8 cellular contexts compared by ENCODE assay signal in the genomic region with DNA sequence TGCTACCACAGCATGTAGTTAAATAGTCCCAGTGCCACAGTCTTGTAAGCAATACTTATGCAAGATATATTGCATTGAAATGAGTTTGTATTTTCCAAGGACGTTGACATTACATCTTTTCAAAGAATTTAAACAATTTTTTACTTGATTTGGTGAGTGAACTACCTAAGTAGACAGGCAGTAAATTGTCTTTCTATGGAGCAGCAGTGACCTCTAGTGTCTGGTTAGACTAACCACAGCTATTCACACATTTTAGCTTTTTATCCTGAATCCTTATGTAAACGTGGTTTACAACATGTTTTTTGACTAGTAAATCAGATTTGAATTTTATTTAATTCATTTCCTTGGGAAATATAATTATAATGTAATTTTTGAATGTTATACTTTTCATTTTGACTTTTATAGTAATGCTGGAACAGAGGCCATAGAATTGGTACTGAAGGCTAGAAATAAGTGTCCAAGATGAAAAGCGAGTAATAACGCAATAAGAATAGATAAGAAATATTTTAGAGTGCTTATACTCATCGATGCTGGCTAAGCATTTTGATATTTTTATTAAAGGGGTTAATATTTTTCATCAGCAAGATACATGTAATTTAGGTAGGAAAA. TPM values are rescaled to one million over a fixed set of nuclear protein-coding genes. Genes with fewer than 3 reads are reported as not detected.
DNase-seq lines count a peak whose midpoint lies in the region; ATAC-seq and TF ChIP-seq lines count a peak whose summit lies in the region.

No MANE protein-coding gene starts in this region.

- intact Hi-C loops in Calu3 (cut with micrococcal nuclease; ENCODE audit: unreplicated experiment) = loop anchor here (2.0 to 5.0 kb wide), 4 partner anchors 345 to 1949 kb away; no protein-coding TSS in a partner anchor

- H3K4me3 Mint-ChIP-seq in Calu3 (ENCODE audit: low read depth, unreplicated experiment) = no peak overlapping the region
- no peak overlapping the region for H3K4me3 Mint-ChIP-seq in mesothelial cell of epicardium

- TF ChIP-seq CTCF in Calu3 (IDR thresholded peaks at IDR 0.05; ENCODE audit: unreplicated experiment) = peak; percentile 74
- TF ChIP-seq CTCF in choroid plexus epithelial cell (conservative IDR thresholded peaks at IDR 0.05; ENCODE audit: low read depth, low read length) = peak; percentile 75
- TF ChIP-seq CTCF in mesothelial cell of epicardium (IDR thresholded peaks at IDR 0.05; ENCODE audit: unreplicated experiment) = peak; percentile 76

- BruUV-seq in Calu3 (replicated peaks; lab: Mats Ljungman, UMichigan) = no TSS peak

- H3K9me3 Mint-ChIP-seq in Calu3 (ENCODE audit: low read depth, unreplicated experiment) = no peaks in the 10 kb centered on the region
- no peaks in the 10 kb centered on the region for H3K9me3 Mint-ChIP-seq in mesothelial cell of epicardium

- DNase-seq in Calu3 (peak; percentile 44), NOMO-1 (lab: John Stamatoyannopoulos, UW; ENCODE audit: unreplicated experiment in 2 of 2) (peak; percentile 0 to 42), choroid plexus epithelial cell (ENCODE audit: low read depth) (peak; percentile 87), mesothelial cell of epicardium (ENCODE audit: low spot score in 2 of 2, unreplicated experiment in 2 of 2) (no peak)
- DNase-seq in activated T-cell treated with anti-CD3 and anti-CD28 coated beads, Interleukin-2, amount 50 U/mL, for 1 hour = no peak

- no peaks in the 10 kb centered on the region for H3K4me1 Mint-ChIP-seq in Calu3 (ENCODE audit: low read depth, unreplicated experiment)
- peaks cover 26% of the 10 kb centered on the region for H3K4me1 Mint-ChIP-seq in mesothelial cell of epicardium

- CTCF ChIA-PET in Calu3 (lab: Charles Lee) = interaction anchor here (0.5 to 1.5 kb wide), 4 partner anchors 345 to 801 kb away, joined by 3 to 6 read pairs (median 4); no protein-coding TSS in a partner anchor

- H3K4me3 ChIP-seq in choroid plexus epithelial cell (ENCODE audit: low read depth, low read length) = no peak overlapping the region

- H3K27me3 Mint-ChIP-seq in Calu3 (ENCODE audit: unreplicated experiment) (peaks cover 48% of the 10 kb centered on the region), mesothelial cell of epicardium (ENCODE audit: low read depth) (peaks cover 63% of the 10 kb centered on the region)

- H3K36me3 Mint-ChIP-seq in Calu3 (ENCODE audit: insufficient read depth, unreplicated experiment) = no peaks in the 10 kb centered on the region
- H3K36me3 Mint-ChIP-seq in mesothelial cell of epicardium = no peaks in the 10 kb centered on the region

- ATAC-seq in GM18909 (IDR thresholded peaks at IDR 0.05; ENCODE audit: poor library complexity, unreplicated experiment) (peak; percentile 89), HG03342 (IDR thresholded peaks at IDR 0.05; ENCODE audit: unreplicated experiment) (peak; percentile 80), GM19397 (IDR thresholded peaks at IDR 0.05; ENCODE audit: unreplicated experiment) (no peak)

- H3K27ac Mint-ChIP-seq in Calu3 (ENCODE audit: unreplicated experiment) = no peak overlapping the region
- H3K27ac Mint-ChIP-seq in mesothelial cell of epicardium = no peak overlapping the region

RNA-seq across cellular contexts. Expression of a gene that starts 5.6 kb away (rescaled TPM):
- total RNA-seq in Calu3 (2022) (not detected in 2 replicates), mesothelial cell of epicardium (4.6 to 5.6 TPM (median 5.2 TPM) in 3 replicates)

Comparison
In these comparisons a context has a peak if more than half of its experiments do, and no peak if none do; other contexts are left out.
1. DNase-seq: peak in Calu3 (single experiment), NOMO-1 (2 of 2) and choroid plexus epithelial cell (single experiment); none in mesothelial cell of epicardium (0 of 2) and activated T-cell treated with anti-CD3 and anti-CD28 coated beads, Interleukin-2, amount 50 U/mL, for 1 hour (single experiment).
2. Peak in every context shown above with its lines, with median percentiles within 50 percentile points of each other: CTCF ChIP-seq.